Comparison of ENCODE assay signal across 8 cellular contexts in genomic region chr5:50667653-50668403, GRCh38. TPM values are rescaled to one million over a fixed set of nuclear protein-coding genes. Genes with fewer than 3 reads are reported as not detected.
DNase-seq lines count a peak whose midpoint lies in the region; ATAC-seq and TF ChIP-seq lines count a peak whose summit lies in the region.

No MANE protein-coding gene starts in this region.

- in situ Hi-C loops in IMR-90 (cut with MboI; ENCODE audit: low sequenced_read_pairs): no loop called here

- dilution Hi-C loops in IMR-90 (cut with HindIII; ENCODE audit: low sequenced_read_pairs, unreplicated experiment): no loop called here

- peak overlapping the region; percentile 92 for H2AFZ ChIP-seq in IMR-90 (replicated peaks; ENCODE audit: low read length, poor library complexity)

- H3K27ac ChIP-seq in IMR-90 (ENCODE audit: insufficient read depth, low read length) (peak overlapping the region; percentile 90), ascending aorta (peak overlapping the region; percentile 92 to 95)

- H2AK9ac ChIP-seq in IMR-90 (replicated peaks; ENCODE audit: low read depth, low read length, poor library complexity): peak overlapping the region; percentile 85

- intact Hi-C loops in IMR-90 (cut with micrococcal nuclease) (loop anchor here (2.0 to 10.0 kb wide), 2 partner anchors 53 to 77 kb away; no protein-coding TSS in a partner anchor), ascending aorta (cut with DNase I) (loop anchor here (5.0 kb wide), 1 partner anchor 79 kb away; no protein-coding TSS in a partner anchor)

- peak overlapping the region; percentile 87 for H3K9ac ChIP-seq in IMR-90 (ENCODE audit: low read depth, low read length)

- DNase-seq in EH (ENCODE audit: low read depth): peak; percentile 58
- peak; percentile 52 for DNase-seq in IMR-90
- DNase-seq in ascending aorta (ENCODE audit: low spot score in 2 of 2): peak in 1 of 2 donors; percentile 78
- DNase-seq in stimulated activated CD4-positive, alpha-beta T cell treated with anti-CD3 and anti-CD28 coated beads, Interleukin-12 subunit alpha, Interleukin-12 subunit beta, amount 100 ng/mL, for 24 hours (ENCODE audit: low read depth in 2 of 2): peak; percentile 73 to 78
- no peak for DNase-seq in NCI-H446 (lab: John Stamatoyannopoulos, UW)

- no peaks in the 10 kb centered on the region for H3K27me3 Mint-ChIP-seq in T-helper 1 cell treated with Interleukin-12 subunit alpha and Interleukin-12 subunit beta and Interleukin-4 antibody, amounts not matched to agents 30 μg/mL and 1 μg/mL, for 36 hours (ENCODE audit: low read depth)

- H3K9me3 Mint-ChIP-seq in T-helper 1 cell treated with Interleukin-12 subunit alpha and Interleukin-12 subunit beta and Interleukin-4 antibody, amounts not matched to agents 30 μg/mL and 1 μg/mL, for 36 hours: no peaks in the 10 kb centered on the region

- TF ChIP-seq CTCF in IMR-90 (conservative IDR thresholded peaks at IDR 0.05; ENCODE audit: low read depth, low read length) (no peak), ascending aorta (IDR thresholded peaks at IDR 0.05) (no peak)

- peak overlapping the region; percentile 35; the same call in 1 of the 2 replicates for H3K56ac ChIP-seq in IMR-90 (ENCODE audit: extremely low read depth, insufficient read depth, low read length)

- 0% methylated on average over 11 of the region's 43 CpGs; no CpG with 5 or more reads in 1 of the 2 experiments for WGBS in IMR-90 (ENCODE audit: extremely low coverage in 2 of 2, insufficient read length in 1 of 2), 2 experiments

- ATAC-seq in GM21528 (IDR thresholded peaks at IDR 0.05; ENCODE audit: low FRiP score, unreplicated experiment) (peak; percentile 86), IMR-90 (ENCODE audit: low read depth) (peak; percentile 63)

- H2BK15ac ChIP-seq in IMR-90 (ENCODE audit: low read depth, low read length): peak overlapping the region; percentile 10; the same call in 1 of the 3 replicates

- peak; percentile 51; the same call in 1 of the 2 replicates for TF ChIP-seq POLR2A in IMR-90 (IDR thresholded peaks at IDR 0.05; ENCODE audit: low read depth, low read length)

- peak overlapping the region; percentile 95 for H3K4me3 Mint-ChIP-seq in T-helper 1 cell treated with Interleukin-12 subunit alpha and Interleukin-12 subunit beta and Interleukin-4 antibody, amounts not matched to agents 30 μg/mL and 1 μg/mL, for 36 hours

- peak overlapping the region; percentile 38; the same call in 1 of the 2 replicates for H4K5ac ChIP-seq in IMR-90 (ENCODE audit: low read depth, low read length)

- no peaks in the 10 kb centered on the region for H3K9me1 ChIP-seq in IMR-90 (ENCODE audit: insufficient read depth, low read length)

- TF ChIP-seq RAD21 in IMR-90 (IDR thresholded peaks at IDR 0.05; ENCODE audit: low read length): no peak

- peak overlapping the region; percentile 46; the same call in 1 of the 2 replicates for H4K91ac ChIP-seq in IMR-90 (ENCODE audit: insufficient read depth, low read depth, low read length)

- peak overlapping the region; percentile 56 for H3K4ac ChIP-seq in IMR-90 (ENCODE audit: low read depth, low read length)

- H3K4me3 ChIP-seq in IMR-90 (ENCODE audit: insufficient read depth, low read depth, low read length): peak overlapping the region; percentile 100
- H3K4me3 ChIP-seq in ascending aorta: peak overlapping the region; percentile 97 to 99
- peak overlapping the region; percentile 82 for H3K4me3 ChIP-seq in iPS-18c (ENCODE audit: insufficient read depth, low read depth, low read length)

- CTCF ChIA-PET in IMR-90 (lab: Yijun Ruan, JAX): no interaction called here

- no peaks in the 10 kb centered on the region for H4K20me1 ChIP-seq in IMR-90 (ENCODE audit: insufficient read depth, low read length)

- H2BK20ac ChIP-seq in IMR-90 (ENCODE audit: low read depth, low read length): no peak overlapping the region

- peak overlapping the region; percentile 30 for H2BK5ac ChIP-seq in IMR-90 (ENCODE audit: low read depth, low read length, poor library complexity, severe bottlenecking)

- peak overlapping the region; percentile 97 for H3K4me2 ChIP-seq in IMR-90 (ENCODE audit: low read depth, low read length)

- peaks cover 0 to 14% of the 10 kb centered on the region in 2 experiments for H3K79me1 ChIP-seq in IMR-90 (ENCODE audit: low read depth in 1 of 2, low read length in 2 of 2)

- H3K27ac Mint-ChIP-seq in T-helper 1 cell treated with Interleukin-12 subunit alpha and Interleukin-12 subunit beta and Interleukin-4 antibody, amounts not matched to agents 30 μg/mL and 1 μg/mL, for 36 hours: peak overlapping the region; percentile 98

- peaks cover 50% of the 10 kb centered on the region for H3K4me1 Mint-ChIP-seq in T-helper 1 cell treated with Interleukin-12 subunit alpha and Interleukin-12 subunit beta and Interleukin-4 antibody, amounts not matched to agents 30 μg/mL and 1 μg/mL, for 36 hours (ENCODE audit: low read depth)

- no peaks in the 10 kb centered on the region for H3K36me3 ChIP-seq in IMR-90 (ENCODE audit: control insufficient read depth, insufficient read depth, low read length)
- H3K36me3 ChIP-seq in ascending aorta: no peaks in the 10 kb centered on the region

- no TSS peak for BruUV-seq in IMR-90 (replicated peaks; lab: Mats Ljungman, UMichigan)

- peaks cover 32% of the 10 kb centered on the region for H3K36me3 Mint-ChIP-seq in T-helper 1 cell treated with Interleukin-12 subunit alpha and Interleukin-12 subunit beta and Interleukin-4 antibody, amounts not matched to agents 30 μg/mL and 1 μg/mL, for 36 hours (ENCODE audit: low read depth)

- H3K4me1 ChIP-seq in IMR-90 (ENCODE audit: control insufficient read depth, insufficient read depth, low read length): 0 out of 2 replicates have a peak, but pooled peaks cover 2% of the 10 kb centered on the region
- peaks cover 0 to 20% of the 10 kb centered on the region in 2 donors for H3K4me1 ChIP-seq in ascending aorta

- peak overlapping the region; percentile 52 for H2BK120ac ChIP-seq in IMR-90 (ENCODE audit: low read depth, low read length)

- peak overlapping the region; percentile 56 to 63; a peak in 3 of 4 replicates for H4K8ac ChIP-seq in IMR-90 (ENCODE audit: low read depth in 2 of 2, low read length in 2 of 2)

- H3K27me3 ChIP-seq in IMR-90 (ENCODE audit: control insufficient read depth, insufficient read depth, low read length): no peaks in the 10 kb centered on the region
- H3K27me3 ChIP-seq in ascending aorta: no peaks in the 10 kb centered on the region

- peak overlapping the region; percentile 43 for H3K14ac ChIP-seq in IMR-90 (replicated peaks; ENCODE audit: low read depth, low read length)

- POLR2A ChIA-PET in IMR-90 (lab: Charles Lee; ENCODE audit: unreplicated experiment): interaction anchor here (0.6 kb wide), 1 partner anchor 91 kb away, joined by 3 read pairs; no protein-coding TSS in a partner anchor

- H3K18ac ChIP-seq in IMR-90 (ENCODE audit: low read depth, low read length): peak overlapping the region; percentile 55

- H2AK5ac ChIP-seq in IMR-90 (ENCODE audit: low read depth, low read length): no peak overlapping the region

- H3K23ac ChIP-seq in IMR-90 (ENCODE audit: low read depth, low read length): peak overlapping the region; percentile 92

- no peaks in the 10 kb centered on the region for H3K9me3 ChIP-seq in IMR-90 (ENCODE audit: control insufficient read depth, insufficient read depth, low read length)
- H3K9me3 ChIP-seq in ascending aorta: no peaks in the 10 kb centered on the region
- no peaks in the 10 kb centered on the region for H3K9me3 ChIP-seq in iPS-18c (ENCODE audit: control insufficient read depth, insufficient read depth, low read length)

TF ChIP-seq in IMR-90, 13 proteins besides CTCF, POLR2A, EP300 and RAD21:
- peak; percentile 21; the same call in 1 of the 2 replicates for TF ChIP-seq MAZ (IDR thresholded peaks at IDR 0.05; ENCODE audit: borderline replicate concordance, low read depth, low read length)
- TF ChIP-seq CEBPB (IDR thresholded peaks at IDR 0.05; ENCODE audit: low read depth, low read length): no peak

RNA-seq across cellular contexts. Expression of gene PARP8, which starts 1.4 kb away (rescaled TPM):
- 8.2 and 8.6 TPM in 2 replicates for total RNA-seq in IMR-90 (2012; rRNA removed)
- polyA plus RNA-seq in IMR-90 (2012; rRNA removed): 6.5 and 6.9 TPM in 2 replicates
- 1.8 and 1.9 TPM in 2 replicates for polyA plus RNA-seq in IMR-90 (2012; cell fraction: cytosol; rRNA removed)
- polyA plus RNA-seq in IMR-90 (2012; cell fraction: nucleus; rRNA removed; ENCODE audit: low replicate concordance): 3.2 and 18.6 TPM in 2 replicates
- 5.6 TPM for total RNA-seq in ascending aorta

Comparison
In these comparisons a context has a peak if more than half of its experiments do, and no peak if none do; other contexts are left out.
1. DNase-seq: peak in EH (single experiment), IMR-90 (single experiment) and stimulated activated CD4-positive, alpha-beta T cell treated with anti-CD3 and anti-CD28 coated beads, Interleukin-12 subunit alpha, Interleukin-12 subunit beta, amount 100 ng/mL, for 24 hours (2 of 2); none in NCI-H446 (0 of 2).
2. Peak in every context shown above with its lines, with median percentiles within 50 percentile points of each other: H3K4me3 ChIP-seq.